ENCODE assay signal across 27 cellular contexts in genomic region chr9:88320748-88321415, GRCh38.
"Had no signal": no experiment of that assay in that cellular context is flagged by ENCODE, and none has a peak within 500 bp of the region (broad histone marks: within the 10 kb centered on the region; RNA-seq: fewer than 3 reads in every experiment).

No MANE protein-coding gene starts in this region.

- H3K9me3 Mint-ChIP-seq: activated naive CD4-positive, alpha-beta T cell treated with anti-CD3 and anti-CD28 coated beads, Interleukin-2, amount 50 U/mL, for 24 hours; activated T-helper 2 cell treated with anti-CD3 and anti-CD28 coated beads, Interferon-gamma antibody, Interleukin-2, Interleukin-4, amounts not matched to agents 10 μg/mL and 5 μg/mL and 100 μg/mL, durations not matched to agents 14 hours and 24 hours and 36 hours; nephron had no signal

- H3K4me3 Mint-ChIP-seq: activated CD4-positive, alpha-beta T cell treated with anti-CD3 and anti-CD28 coated beads for 36 hours; activated naive CD4-positive, alpha-beta T cell treated with anti-CD3 and anti-CD28 coated beads, Interleukin-2, amount 50 U/mL, for 24 hours; nephron had no signal

- H3K36me3 Mint-ChIP-seq: activated naive CD4-positive, alpha-beta T cell treated with anti-CD3 and anti-CD28 coated beads, Interleukin-2, amount 50 U/mL, for 24 hours had no signal

- H3K27me3 Mint-ChIP-seq: activated CD4-positive, alpha-beta T cell treated with anti-CD3 and anti-CD28 coated beads for 36 hours; activated naive CD4-positive, alpha-beta T cell treated with anti-CD3 and anti-CD28 coated beads, Interleukin-2, amount 50 U/mL, for 24 hours had no signal

- H3K27me3 ChIP-seq: body of pancreas, cardiac muscle cell, neutrophil, pancreas, tibial nerve had no signal

- H3K27ac Mint-ChIP-seq: activated CD4-positive, alpha-beta T cell treated with anti-CD3 and anti-CD28 coated beads for 36 hours; nephron had no signal

- H3K9me3 ChIP-seq: body of pancreas, neutrophil, pancreas, prostate gland, tibial nerve had no signal

- H3K4me3 ChIP-seq: body of pancreas, cardiac muscle cell, coronary artery, dorsolateral prefrontal cortex, pancreas, prostate gland, smooth muscle cell, tibial nerve had no signal

- FAIRE-seq: frontal cortex, pancreas, TTC549 had no signal

- DNase-seq: activated CD4-positive, alpha-beta T cell treated with anti-CD3 and anti-CD28 coated beads for 36 hours; activated CD4-positive, CD25-positive, alpha-beta regulatory T cell; activated CD8-positive, alpha-beta memory T cell treated with anti-CD3 and anti-CD28 coated beads, Interleukin-2, amount 50 U/mL, for 48 hours; activated T-cell treated with anti-CD3 and anti-CD28 coated beads, Interleukin-2, amount 50 U/mL, for 48 hours; body of pancreas; cerebellar nuclear complex; dorsolateral prefrontal cortex; effector memory CD4-positive, alpha-beta T cell; glutamatergic neuron; islet precursor cell; left ventricle myocardium superior; pancreas; retina; stimulated activated CD4-positive, alpha-beta T cell treated with anti-CD3 and anti-CD28 coated beads, Interleukin-1b, Interleukin-23, amount 100 ng/mL, for 48 hours; stimulated activated naive CD4-positive, alpha-beta T cell had no signal

- H3K4me1 ChIP-seq: body of pancreas, pancreas, prostate gland, tibial nerve had no signal

- ATAC-seq: activated CD4-positive, alpha-beta T cell treated with anti-CD3 and anti-CD28 coated beads for 36 hours; body of pancreas; left ventricle myocardium superior; pancreas; SK-N-SH treated with all-trans-retinoic acid at 6 μM for 48 hours had no signal

- H3K27ac ChIP-seq: body of pancreas, cardiac muscle cell, coronary artery, dorsolateral prefrontal cortex, neutrophil, pancreas, prostate gland, tibial nerve had no signal

- H3K36me3 ChIP-seq: cardiac muscle cell, neutrophil, pancreas, prostate gland, tibial nerve had no signal
